ENCODE assay signal across 21 cellular contexts in the genomic region with DNA sequence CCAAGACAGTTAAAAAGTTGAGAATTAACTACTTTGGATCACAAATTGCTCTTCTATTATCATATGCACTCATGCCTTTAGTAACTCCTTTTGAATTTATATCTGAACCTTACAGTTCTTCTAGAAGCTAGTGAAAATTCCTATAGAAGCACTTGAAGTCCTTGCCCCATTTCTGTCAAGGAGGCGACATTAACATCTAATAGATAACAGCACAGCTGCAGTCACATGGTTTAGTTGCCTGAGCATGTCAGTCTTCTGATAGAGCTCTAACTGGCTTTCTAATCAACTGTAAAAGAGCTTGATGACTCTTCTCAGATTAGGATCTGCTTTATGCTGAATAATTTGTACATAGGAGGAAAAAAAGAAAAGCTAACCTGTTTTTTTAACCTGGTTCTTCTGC. TPM values are rescaled to one million over a fixed set of nuclear protein-coding genes. Genes with fewer than 3 reads are reported as not detected.
DNase-seq lines count a peak whose midpoint lies in the region; ATAC-seq and TF ChIP-seq lines count a peak whose summit lies in the region.
"Had no signal": no experiment of that assay in that cellular context is flagged by ENCODE, and none has a peak within 500 bp of the region (broad histone marks: within the 10 kb centered on the region; RNA-seq: fewer than 3 reads in every experiment).

No MANE protein-coding gene starts in this region.

- H3K9ac ChIP-seq in Loucy (ENCODE audit: low read depth, low read length, poor library complexity, severe bottlenecking): peak overlapping the region; percentile 44
- no peak overlapping the region for H3K9ac ChIP-seq in mesendoderm (ENCODE audit: low read length)
- H3K9ac ChIP-seq in trophoblast cell (ENCODE audit: low read length): no peak overlapping the region

- H3K79me2 ChIP-seq in Loucy (ENCODE audit: insufficient read depth, low read length) (peaks cover under 1% of the 10 kb centered on the region; the same call in 1 of the 2 replicates), mesendoderm (ENCODE audit: control insufficient read depth, insufficient read depth, low read length) (no peaks in the 10 kb centered on the region), trophoblast cell (ENCODE audit: control insufficient read depth, insufficient read depth, low read length, poor library complexity) (no peaks in the 10 kb centered on the region)

- H3K18ac ChIP-seq in mesendoderm (ENCODE audit: low read length): no peak overlapping the region
- no peak overlapping the region for H3K18ac ChIP-seq in trophoblast cell (ENCODE audit: low read length)

- DNase-seq in cardiac muscle cell (ENCODE audit: low read depth in 1 of 2, low spot score in 1 of 2): peak in 1 of 2 donors; percentile 36
- no peak for DNase-seq in left cardiac atrium
- peak; percentile 65 for DNase-seq in mesendoderm
- no peak for DNase-seq in suprapubic skin (ENCODE audit: low spot score in 2 of 2)
- DNase-seq in GDM1 (lab: John Stamatoyannopoulos, UW): no peak
- DNase-seq in HuH-7 (ENCODE audit: low spot score): no peak
- DNase-seq in trophoblast cell: no peak
- DNase-seq: ACHN; BE2C; CD4-positive, alpha-beta memory T cell; DMS153; DMS79; GF-D8; HCEC 1CT; IMR-90; KBM-7 had no signal

- H3K79me1 ChIP-seq in mesendoderm (ENCODE audit: low read length) (no peaks in the 10 kb centered on the region), trophoblast cell (ENCODE audit: low read length) (no peaks in the 10 kb centered on the region)

- no peak for ATAC-seq in left cardiac atrium
- ATAC-seq: GM23338 had no signal

- H3K9me2 ChIP-seq in Loucy (replicated peaks; ENCODE audit: low read depth, low read length): no peaks in the 10 kb centered on the region

- H4K12ac ChIP-seq in trophoblast cell (ENCODE audit: low read depth, low read length): no peak overlapping the region

- H3K4me3 ChIP-seq in cardiac muscle cell (no peak overlapping the region), Loucy (ENCODE audit: low read length, poor library complexity, severe bottlenecking) (peak overlapping the region; percentile 33), mesendoderm (ENCODE audit: low read length) (no peak overlapping the region), suprapubic skin (no peak overlapping the region), trophoblast cell (ENCODE audit: low read depth, low read length) (no peak overlapping the region)
- H3K4me3 ChIP-seq: GM23338 had no signal

- no CpG with 5 or more reads among the region's 1 CpG for WGBS in mesendoderm (ENCODE audit: extremely low coverage, insufficient coverage, low lambda C conversion rate)
- WGBS in suprapubic skin: 45% methylated on average over 1 of the region's 1 CpG
- WGBS in trophoblast cell (ENCODE audit: extremely low coverage, insufficient coverage, insufficient read length): no CpG with 5 or more reads among the region's 1 CpG

- H4K8ac ChIP-seq in mesendoderm (ENCODE audit: low read depth, low read length): no peak overlapping the region
- H4K8ac ChIP-seq in trophoblast cell (ENCODE audit: low read depth, low read length): no peak overlapping the region

- H4K91ac ChIP-seq in trophoblast cell (ENCODE audit: low read depth, low read length): no peak overlapping the region

- H3K14ac ChIP-seq in trophoblast cell (ENCODE audit: low read length): no peak overlapping the region

- H3K4me2 ChIP-seq in Loucy (ENCODE audit: low read depth, low read length, poor library complexity, severe bottlenecking) (peak overlapping the region; percentile 54), mesendoderm (ENCODE audit: low read length) (no peak overlapping the region), trophoblast cell (ENCODE audit: low read length) (no peak overlapping the region)
- H3K4me2 ChIP-seq: GM23338 had no signal

- H4K5ac ChIP-seq in mesendoderm (ENCODE audit: low read length): no peak overlapping the region

- TF ChIP-seq POLR2A in suprapubic skin (IDR thresholded peaks at IDR 0.05): no peak

- H3K4ac ChIP-seq in mesendoderm (ENCODE audit: low read depth, low read length) (no peak overlapping the region), trophoblast cell (ENCODE audit: low read depth, low read length) (no peak overlapping the region)

- H3K27ac ChIP-seq in cardiac muscle cell (peak overlapping the region; percentile 38), mesendoderm (ENCODE audit: low read depth, low read length) (no peak overlapping the region), suprapubic skin (peak overlapping the region; percentile 52), trophoblast cell (ENCODE audit: low read depth, low read length) (no peak overlapping the region)
- H3K27ac ChIP-seq: HL-60 had no signal

- intact Hi-C loops in left cardiac atrium (cut with DNase I): no loop called here

- H3K27me3 ChIP-seq in cardiac muscle cell (no peaks in the 10 kb centered on the region), Loucy (ENCODE audit: insufficient read depth, low read length, poor library complexity, severe bottlenecking) (no peaks in the 10 kb centered on the region), mesendoderm (ENCODE audit: insufficient read depth, low read length, poor library complexity) (no peaks in the 10 kb centered on the region), suprapubic skin (no peaks in the 10 kb centered on the region), trophoblast cell (ENCODE audit: insufficient read depth, low read length) (no peaks in the 10 kb centered on the region)
- H3K27me3 ChIP-seq: BE2C had no signal

- no peak overlapping the region for H3K23ac ChIP-seq in mesendoderm (ENCODE audit: low read length)
- no peak overlapping the region for H3K23ac ChIP-seq in trophoblast cell (ENCODE audit: low read length)

- H2AK5ac ChIP-seq in mesendoderm (ENCODE audit: low read length): no peak overlapping the region
- H2AK5ac ChIP-seq in trophoblast cell (ENCODE audit: low read length): no peak overlapping the region

- H3K4me1 ChIP-seq in cardiac muscle cell (ENCODE audit: low read depth) (peaks cover 27% of the 10 kb centered on the region), Loucy (ENCODE audit: insufficient read depth, low read length, poor library complexity, severe bottlenecking) (peaks cover 42% of the 10 kb centered on the region), mesendoderm (ENCODE audit: control insufficient read depth, low read depth, low read length) (no peaks in the 10 kb centered on the region), suprapubic skin (no peaks in the 10 kb centered on the region), trophoblast cell (ENCODE audit: control insufficient read depth in 1 of 2, insufficient read depth in 2 of 2, low read length in 2 of 2) (no peaks in the 10 kb centered on the region)

- H2BK5ac ChIP-seq in mesendoderm (ENCODE audit: low read length) (no peak overlapping the region), trophoblast cell (ENCODE audit: low read depth, low read length, poor library complexity) (no peak overlapping the region)

- H3F3A ChIP-seq in Loucy (ENCODE audit: low read depth): no peaks in the 10 kb centered on the region

- H2BK15ac ChIP-seq in mesendoderm (replicated peaks; ENCODE audit: low read depth): peak overlapping the region; percentile 36

- H4K20me1 ChIP-seq in Loucy (ENCODE audit: insufficient read depth, low read length, poor library complexity, severe bottlenecking): no peaks in the 10 kb centered on the region

- no peak overlapping the region for H3K56ac ChIP-seq in mesendoderm (ENCODE audit: low read length)

- H3K9me3 ChIP-seq in cardiac muscle cell (ENCODE audit: low read depth) (no peaks in the 10 kb centered on the region), Loucy (ENCODE audit: insufficient read depth, low read depth, low read length) (no peaks in the 10 kb centered on the region), suprapubic skin (no peaks in the 10 kb centered on the region), trophoblast cell (ENCODE audit: insufficient read depth, low read depth, low read length) (no peaks in the 10 kb centered on the region)
- H3K9me3 ChIP-seq: BE2C had no signal

- no peaks in the 10 kb centered on the region for H3K36me3 ChIP-seq in cardiac muscle cell
- H3K36me3 ChIP-seq in Loucy (ENCODE audit: insufficient read depth, low read length): no peaks in the 10 kb centered on the region
- no peaks in the 10 kb centered on the region for H3K36me3 ChIP-seq in mesendoderm (ENCODE audit: control insufficient read depth, insufficient read depth, low read length)
- H3K36me3 ChIP-seq in suprapubic skin: no peaks in the 10 kb centered on the region
- no peaks in the 10 kb centered on the region for H3K36me3 ChIP-seq in trophoblast cell (ENCODE audit: control insufficient read depth in 1 of 2, insufficient read depth in 2 of 2, low read length in 2 of 2)
- H3K36me3 ChIP-seq: BE2C had no signal

- no peak for TF ChIP-seq EP300 in suprapubic skin (IDR thresholded peaks at IDR 0.05)

- TF ChIP-seq CTCF in cardiac muscle cell (IDR thresholded peaks at IDR 0.05; ENCODE audit: low read depth, low read length) (no peak), Loucy (conservative IDR thresholded peaks at IDR 0.05; ENCODE audit: low read length) (no peak), suprapubic skin (IDR thresholded peaks at IDR 0.05) (no peak)

- H2BK120ac ChIP-seq in mesendoderm (ENCODE audit: low read depth, low read length): no peak overlapping the region
- H2BK120ac ChIP-seq in trophoblast cell (ENCODE audit: insufficient read depth, low read length, poor library complexity): no peak overlapping the region

- no peak overlapping the region for H2BK12ac ChIP-seq in trophoblast cell (ENCODE audit: low read length)

- H2AFZ ChIP-seq in Loucy (ENCODE audit: low read length): peak overlapping the region; percentile 13
- H2AFZ ChIP-seq in trophoblast cell (ENCODE audit: insufficient read depth, low read length, poor library complexity): no peak overlapping the region
- H2AFZ ChIP-seq: GM23338 had no signal

RNA-seq across cellular contexts. Expression of gene RFESD, which starts 9.0 kb away (rescaled TPM):
- total RNA-seq in cardiac muscle cell (0.11 and 1.3 TPM in 2 replicates), left cardiac atrium (1 to 10 TPM; 2.5 to 4.3 TPM), suprapubic skin (1 to 10 TPM; 3.5 to 7.6 (median 4.6) TPM)
- polyA plus RNA-seq in cardiac muscle cell: 3.9 and 5.8 TPM in 2 replicates
- 2.8 TPM for polyA plus RNA-seq in mesendoderm (2013, experiment 1 of 2)
- 2.2 TPM for polyA plus RNA-seq in mesendoderm (2013, experiment 2 of 2)
- polyA plus RNA-seq in trophoblast cell (2013): 3.5 and 3.6 TPM in 2 replicates

RNA-seq across cellular contexts. Expression of gene SPATA9, which starts 27.2 kb away (rescaled TPM):
- 0.45 and 1.0 TPM in 2 replicates for total RNA-seq in cardiac muscle cell
- 1.3 and 1.8 TPM in 2 replicates for polyA plus RNA-seq in cardiac muscle cell
- under 1 TPM; 0.21 to 0.47 TPM for total RNA-seq in left cardiac atrium
- polyA plus RNA-seq in mesendoderm (2013, experiment 1 of 2): not detected
- polyA plus RNA-seq in mesendoderm (2013, experiment 2 of 2): not detected
- not detected for total RNA-seq in suprapubic skin
- polyA plus RNA-seq in trophoblast cell (2013): 0.50 and 0.51 TPM in 2 replicates
- total RNA-seq: CD4-positive, alpha-beta memory T cell; GM23338; HT1080 had no signal
- polyA plus RNA-seq: CD14-positive monocyte, GM23338 had no signal

RNA-seq across cellular contexts. Expression of gene GPR150, which starts 35.7 kb away (rescaled TPM):
- total RNA-seq in cardiac muscle cell: 0.07 and 0.57 TPM in 2 replicates
- polyA plus RNA-seq in cardiac muscle cell: 0.35 and 0.39 TPM in 2 replicates
- under 1 TPM in 1 of 2 donors, not detected in 1; 0.10 TPM for total RNA-seq in left cardiac atrium
- 0.03 TPM for polyA plus RNA-seq in mesendoderm (2013, experiment 1 of 2)
- polyA plus RNA-seq in mesendoderm (2013, experiment 2 of 2): 0.06 TPM
- under 1 TPM in 3 of 4 donors, not detected in 1; 0.48 to 0.60 (median 0.57) TPM for total RNA-seq in suprapubic skin
- polyA plus RNA-seq in trophoblast cell (2013): not detected in 2 replicates
- total RNA-seq: HT1080 had no signal
- polyA plus RNA-seq: CD14-positive monocyte had no signal

Comparison
In these comparisons a context has a peak if more than half of its experiments do, and no peak if none do; other contexts are left out.
1. H3K27ac ChIP-seq: peak in cardiac muscle cell (single experiment) and suprapubic skin (single experiment); none in mesendoderm (single experiment) and trophoblast cell (single experiment).